42 cellular contexts compared by ENCODE assay signal in the genomic region with DNA sequence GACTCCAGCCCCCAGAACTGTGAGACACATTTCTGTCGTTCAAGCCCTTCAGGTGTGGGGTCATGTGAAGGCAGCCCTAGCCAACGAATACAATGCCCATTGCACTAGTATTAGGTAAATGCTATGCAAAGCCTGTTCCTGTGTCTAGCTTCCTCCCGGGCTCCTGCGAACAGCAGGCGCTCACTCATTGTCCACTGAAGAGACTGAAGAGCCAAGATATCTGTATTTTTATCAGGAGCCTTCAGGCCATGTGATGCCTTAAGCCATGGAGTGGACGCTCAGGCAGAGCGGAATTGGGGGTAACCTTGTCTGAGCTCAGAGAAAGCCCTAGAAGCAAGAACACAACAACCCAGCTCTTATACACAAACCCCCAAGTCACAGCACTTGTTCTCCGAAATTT. TPM values are rescaled to one million over a fixed set of nuclear protein-coding genes. Genes with fewer than 3 reads are reported as not detected.
A peak's percentile ranks its signal among the peaks of the same experiment; 100 is the strongest.
DNase-seq lines count a peak whose midpoint lies in the region; ATAC-seq, FAIRE-seq and TF ChIP-seq lines count a peak whose summit lies in the region.
"Had no signal": no experiment of that assay in that cellular context is flagged by ENCODE, and none has a peak within 500 bp of the region (broad histone marks: within the 10 kb centered on the region; RNA-seq: fewer than 3 reads in every experiment).

No MANE protein-coding gene starts in this region.

- 0 out of 2 replicates have a peak, but pooled peaks cover 5% of the 10 kb centered on the region for H4K20me1 ChIP-seq in K562 (replicated peaks; ENCODE audit: control insufficient read depth, insufficient read depth, low read length)
- no peaks in the 10 kb centered on the region for H4K20me1 ChIP-seq in neural progenitor cell (ENCODE audit: low read depth)
- H4K20me1 ChIP-seq: BLaER1; BLaER1 treated with 17β-estradiol and CSF1 and Interleukin-3, amounts not matched to agents 10 nM and 100 nM had no signal

- H3K4me1 ChIP-seq in K562 (replicated peaks in 1 of 2; ENCODE audit: control insufficient read depth in 2 of 2, insufficient read depth in 2 of 2, low read length in 2 of 2) (no peaks in the 10 kb centered on the region), mesendoderm (ENCODE audit: control insufficient read depth, low read depth, low read length) (no peaks in the 10 kb centered on the region), neural progenitor cell (peaks cover 7% of the 10 kb centered on the region), SJCRH30 (no peaks in the 10 kb centered on the region)
- H3K4me1 ChIP-seq: A549, BE2C had no signal

- H3K4me3 ChIP-seq in K562 (no peak overlapping the region), mesendoderm (ENCODE audit: low read length) (no peak overlapping the region), neural progenitor cell (no peak overlapping the region), SJCRH30 (no peak overlapping the region)
- H3K4me3 ChIP-seq: A549; BLaER1; BLaER1 treated with 17β-estradiol and CSF1 and Interleukin-3, amounts not matched to agents 10 nM and 100 nM had no signal

- H3K4ac ChIP-seq in mesendoderm (ENCODE audit: low read depth, low read length), result no peak overlapping the region

- no peaks in the 10 kb centered on the region for H3K9me1 ChIP-seq in K562 (ENCODE audit: control insufficient read depth, insufficient read depth, low read length)

- H3K79me1 ChIP-seq in mesendoderm (ENCODE audit: low read length), result no peaks in the 10 kb centered on the region

- no peak for ATAC-seq in activated CD4-positive, alpha-beta T cell treated with anti-CD3 and anti-CD28 coated beads for 36 hours
- ATAC-seq in K562 (no peak), HG03159 (IDR thresholded peaks at IDR 0.05; ENCODE audit: unreplicated experiment) (no peak)
- ATAC-seq: A549; CD8-positive, alpha-beta T cell had no signal

- FAIRE-seq in K562 (lab: Jason Lieb, UNC), result no peak
- FAIRE-seq: A204.1, A549, D721Med had no signal

- H3K36me3 ChIP-seq in K562 (ENCODE audit: control insufficient read depth, insufficient read depth, low read length), result no peaks in the 10 kb centered on the region
- H3K36me3 ChIP-seq in mesendoderm (ENCODE audit: control insufficient read depth, insufficient read depth, low read length), result no peaks in the 10 kb centered on the region
- H3K36me3 ChIP-seq in neural progenitor cell, result no peaks in the 10 kb centered on the region
- H3K36me3 ChIP-seq in SJCRH30, result no peaks in the 10 kb centered on the region
- H3K36me3 ChIP-seq: BE2C; BLaER1; BLaER1 treated with 17β-estradiol and CSF1 and Interleukin-3, amounts not matched to agents 10 nM and 100 nM had no signal

- H2AK5ac ChIP-seq in mesendoderm (ENCODE audit: low read length), result no peak overlapping the region

- no peaks in the 10 kb centered on the region; the same call in 1 of the 2 replicates for H3K9me3 ChIP-seq in K562 (replicated peaks; ENCODE audit: control insufficient read depth, insufficient read depth, low read depth, low read length)
- H3K9me3 ChIP-seq in neural progenitor cell (ENCODE audit: low read depth), result no peaks in the 10 kb centered on the region
- no peaks in the 10 kb centered on the region for H3K9me3 ChIP-seq in SJCRH30 (replicated peaks)
- H3K9me3 ChIP-seq: A549; BE2C; BLaER1; BLaER1 treated with 17β-estradiol and CSF1 and Interleukin-3, amounts not matched to agents 10 nM and 100 nM; Caco-2 had no signal

- H3K27me3 Mint-ChIP-seq in activated CD4-positive, alpha-beta T cell treated with anti-CD3 and anti-CD28 coated beads for 36 hours, result no peaks in the 10 kb centered on the region
- H3K27me3 Mint-ChIP-seq in neural progenitor cell (ENCODE audit: insufficient read depth, low read depth), result peaks cover 6% of the 10 kb centered on the region
- H3K27me3 Mint-ChIP-seq: B cell; CD4-positive, alpha-beta memory T cell; CD4-positive, alpha-beta T cell; CD8-positive, alpha-beta memory T cell had no signal

- no peak for TF ChIP-seq EP300 in K562 (IDR thresholded peaks at IDR 0.05; ENCODE audit: low read length)

- H4K8ac ChIP-seq in mesendoderm (ENCODE audit: low read depth, low read length), result no peak overlapping the region

- no peak overlapping the region for H3K18ac ChIP-seq in mesendoderm (ENCODE audit: low read length)

- intact Hi-C loops in activated CD4-positive, alpha-beta T cell treated with anti-CD3 and anti-CD28 coated beads for 36 hours (cut with DNase I, micrococcal nuclease), result no loop called here
- intact Hi-C loops in K562 (cut with micrococcal nuclease), result no loop called here

- WGBS in K562 (ENCODE audit: insufficient coverage, low coverage, missing lambda C conversion rate), result 2% methylated on average over 7 of the region's 8 CpGs
- no CpG with 5 or more reads among the region's 8 CpGs for WGBS in mesendoderm (ENCODE audit: extremely low coverage, insufficient coverage, low lambda C conversion rate)

- H2AFZ ChIP-seq in K562 (ENCODE audit: low read depth, low read length), result no peak overlapping the region
- no peak overlapping the region for H2AFZ ChIP-seq in neural progenitor cell (replicated peaks)

- no peaks in the 10 kb centered on the region for H3K9me3 Mint-ChIP-seq in activated CD4-positive, alpha-beta T cell treated with anti-CD3 and anti-CD28 coated beads for 36 hours (ENCODE audit: low read depth)
- H3K9me3 Mint-ChIP-seq in neural progenitor cell, result no peaks in the 10 kb centered on the region
- H3K9me3 Mint-ChIP-seq: CD4-positive, alpha-beta T cell; CD4-positive, CD25-positive, alpha-beta regulatory T cell; CD8-positive, alpha-beta memory T cell; CD8-positive, alpha-beta T cell had no signal

- no peak overlapping the region for H4K5ac ChIP-seq in mesendoderm (ENCODE audit: low read length)

- H3K9ac ChIP-seq in K562 (ENCODE audit: insufficient read depth in 1 of 2, low read depth in 2 of 2, low read length in 2 of 2) (no peak overlapping the region), mesendoderm (ENCODE audit: low read length) (no peak overlapping the region), neural progenitor cell (no peak overlapping the region)
- H3K9ac ChIP-seq: BLaER1; BLaER1 treated with 17β-estradiol and CSF1 and Interleukin-3, amounts not matched to agents 10 nM and 100 nM had no signal

- no peak for TF ChIP-seq POLR2A in K562 (conservative IDR thresholded peaks at IDR 0.05)

- H3K27me3 ChIP-seq in K562 (ENCODE audit: control insufficient read depth in 2 of 2, insufficient read depth in 2 of 2, low read length in 2 of 2) (peaks cover 6 to 60% of the 10 kb centered on the region in 2 experiments; a peak in 4 of 5 replicates), mesendoderm (ENCODE audit: insufficient read depth, low read length, poor library complexity) (no peaks in the 10 kb centered on the region), neural progenitor cell (no peaks in the 10 kb centered on the region), SJCRH30 (no peaks in the 10 kb centered on the region)
- H3K27me3 ChIP-seq: BE2C; BLaER1; BLaER1 treated with 17β-estradiol and CSF1 and Interleukin-3, amounts not matched to agents 10 nM and 100 nM had no signal

- H3K36me3 Mint-ChIP-seq in activated CD4-positive, alpha-beta T cell treated with anti-CD3 and anti-CD28 coated beads for 36 hours (ENCODE audit: low read depth), result peaks cover 5% of the 10 kb centered on the region
- H3K36me3 Mint-ChIP-seq in neural progenitor cell, result no peaks in the 10 kb centered on the region
- H3K36me3 Mint-ChIP-seq: CD14-positive monocyte had no signal

- H3K27ac ChIP-seq in K562 (ENCODE audit: extremely low read depth, low read depth, low read length) (no peak overlapping the region), mesendoderm (ENCODE audit: low read depth, low read length) (no peak overlapping the region), neural progenitor cell (no peak overlapping the region), SJCRH30 (no peak overlapping the region)
- H3K27ac ChIP-seq: 22Rv1; A549; BLaER1; BLaER1 treated with 17β-estradiol and CSF1 and Interleukin-3, amounts not matched to agents 10 nM and 100 nM; C4-2B had no signal

- no peaks in the 10 kb centered on the region for H3K79me2 ChIP-seq in K562 (ENCODE audit: control insufficient read depth, insufficient read depth, low read length)
- no peaks in the 10 kb centered on the region for H3K79me2 ChIP-seq in mesendoderm (ENCODE audit: control insufficient read depth, insufficient read depth, low read length)
- H3K79me2 ChIP-seq in neural progenitor cell (ENCODE audit: low read depth), result no peaks in the 10 kb centered on the region

- H3K23ac ChIP-seq in mesendoderm (ENCODE audit: low read length), result no peak overlapping the region

- H3F3A ChIP-seq in neural progenitor cell (ENCODE audit: low read depth), result no peaks in the 10 kb centered on the region

- TF ChIP-seq CTCF in K562 (IDR thresholded peaks at IDR 0.05 in 2 of 3, conservative IDR thresholded peaks at IDR 0.05 in 1 of 3; ENCODE audit: insufficient read depth in 2 of 3, low read depth in 1 of 3, low read length in 3 of 3) (no peak), neural progenitor cell (IDR thresholded peaks at IDR 0.05) (no peak)

- H2BK120ac ChIP-seq in mesendoderm (ENCODE audit: low read depth, low read length), result no peak overlapping the region

- in situ Hi-C loops in K562 (cut with MboI), result no loop called here

- CTCF ChIA-PET in activated CD4-positive, alpha-beta T cell treated with anti-CD3 and anti-CD28 coated beads for 36 hours (lab: Charles Lee), result interaction anchor here (1.5 to 1.6 kb wide), 2 partner anchors 9 to 59 kb away, joined by 3 to 5 read pairs; no protein-coding TSS in a partner anchor
- CTCF ChIA-PET in K562 (lab: Yijun Ruan, JAX; ENCODE audit: low intra/inter-chr PET ratio), result no interaction called here

- no peak overlapping the region for H3K4me3 Mint-ChIP-seq in activated CD4-positive, alpha-beta T cell treated with anti-CD3 and anti-CD28 coated beads for 36 hours
- H3K4me3 Mint-ChIP-seq in neural progenitor cell, result peak overlapping the region; percentile 9
- H3K4me3 Mint-ChIP-seq: B cell; CD14-positive monocyte; CD4-positive, alpha-beta memory T cell; CD4-positive, alpha-beta T cell; CD4-positive, CD25-positive, alpha-beta regulatory T cell; CD8-positive, alpha-beta memory T cell; CD8-positive, alpha-beta T cell had no signal

- H2BK5ac ChIP-seq in mesendoderm (ENCODE audit: low read length), result no peak overlapping the region

- peak overlapping the region; percentile 34 for H3K27ac Mint-ChIP-seq in activated CD4-positive, alpha-beta T cell treated with anti-CD3 and anti-CD28 coated beads for 36 hours
- no peak overlapping the region for H3K27ac Mint-ChIP-seq in neural progenitor cell
- H3K27ac Mint-ChIP-seq: B cell; CD14-positive monocyte; CD4-positive, alpha-beta T cell; CD8-positive, alpha-beta T cell had no signal

- H3K4me2 ChIP-seq in K562 (ENCODE audit: insufficient read depth, low read length) (no peak overlapping the region), mesendoderm (ENCODE audit: low read length) (no peak overlapping the region), neural progenitor cell (no peak overlapping the region)
- H3K4me2 ChIP-seq: A549; BLaER1; BLaER1 treated with 17β-estradiol and CSF1 and Interleukin-3, amounts not matched to agents 10 nM and 100 nM had no signal

- H3K4me1 Mint-ChIP-seq in activated CD4-positive, alpha-beta T cell treated with anti-CD3 and anti-CD28 coated beads for 36 hours, result peaks cover 24% of the 10 kb centered on the region
- H3K4me1 Mint-ChIP-seq in neural progenitor cell, result peaks cover 2% of the 10 kb centered on the region
- H3K4me1 Mint-ChIP-seq: B cell, CD14-positive monocyte had no signal

- DNase-seq in activated CD4-positive, alpha-beta T cell treated with anti-CD3 and anti-CD28 coated beads for 36 hours, result no peak
- DNase-seq in activated CD4-positive, alpha-beta T cell treated with anti-CD3 and anti-CD28 coated beads for 1 hour, result no peak
- DNase-seq in K562 (ENCODE audit: extremely low read depth in 1 of 4, low spot score in 3 of 4), result no peak
- DNase-seq in mesendoderm, result peak; percentile 49
- no peak for DNase-seq in neural progenitor cell (ENCODE audit: low spot score)
- DNase-seq in H4 (ENCODE audit: low spot score), result no peak
- no peak for DNase-seq in SJCRH30
- DNase-seq: 8988T; ACHN; AML-193; BE2C; C1 segment of cervical spinal cord; Caco-2; Calu3; CD4-positive, alpha-beta memory T cell; CD4-positive, alpha-beta T cell; CD4-positive, CD25-positive, alpha-beta regulatory T cell; CD8-positive, alpha-beta memory T cell; CD8-positive, alpha-beta T cell; COR-L47; DMS 273 treated with DMSO at 0.1 percent for 48 hours; DMS153; DMS53; DMS79; DMS79 treated with DMSO at 0.1 percent for 48 hours; DND-41; EL had no signal

- H3K56ac ChIP-seq in mesendoderm (ENCODE audit: low read length), result no peak overlapping the region

- no TSS peak for BruUV-seq in K562 (replicated peaks; lab: Mats Ljungman, UMichigan)

- POLR2A ChIA-PET in activated CD4-positive, alpha-beta T cell treated with anti-CD3 and anti-CD28 coated beads for 36 hours (lab: Charles Lee), result no interaction called here
- POLR2A ChIA-PET in K562 (lab: Yijun Ruan, JAX), result no interaction called here

- H2BK15ac ChIP-seq in mesendoderm (replicated peaks; ENCODE audit: low read depth), result no peak overlapping the region

- no peak for TF ChIP-seq RAD21 in K562 (CRISPR knock-in tag; conservative IDR thresholded peaks at IDR 0.05 in 1 of 2, IDR thresholded peaks at IDR 0.05 in 1 of 2)

RNA-seq across cellular contexts. Expression of gene TMPRSS6, which starts 4.2 kb away (rescaled TPM):
- 10 to 100 TPM; 17.6 to 20.2 TPM for total RNA-seq in activated CD4-positive, alpha-beta T cell treated with anti-CD3 and anti-CD28 coated beads for 36 hours
- not detected in 2 replicates for total RNA-seq in K562 (2011; cell fraction: chromatin; rRNA removed; ENCODE audit: low replicate concordance)
- not detected in 2 replicates for total RNA-seq in K562 (2011; cell fraction: nucleolus; rRNA removed)
- total RNA-seq in K562 (2011; cell fraction: nucleoplasm; rRNA removed), result not detected in 2 replicates
- not detected in 2 replicates for total RNA-seq in K562 (2014; rRNA removed)
- not detected in 2 replicates for total RNA-seq in K562 (2014; rRNA removed; fragmentation: Illumina TruSeq; extraction: Trizol)
- total RNA-seq in K562 (2015; rRNA removed; fragmentation: Illumina TruSeq; extraction: Trizol), result not detected in 2 replicates
- total RNA-seq in K562 (2021), result not detected in 2 replicates
- polyA plus RNA-seq in K562 (2011; rRNA removed), result 0.03 TPM in 1 of 2 replicates, not detected in the other
- not detected in 2 replicates for polyA plus RNA-seq in K562 (2011; cell fraction: cytosol; rRNA removed)
- not detected in 2 replicates for polyA plus RNA-seq in K562 (2011; cell fraction: nucleus; rRNA removed)
- not detected in 2 replicates for polyA plus RNA-seq in K562 (2012)
- not detected in 2 replicates for polyA plus RNA-seq in K562 (2014; fragmentation: Illumina TruSeq; extraction: Trizol)
- not detected for polyA plus RNA-seq in K562 (2014; fragmentation: Nextera tagmentation; extraction: Ambion mirVana)
- polyA plus RNA-seq in K562 (2014; rRNA removed), result not detected in 2 replicates
- not detected in 2 replicates for polyA minus RNA-seq in K562 (2011; rRNA and poly(A)+ RNA removed)
- polyA minus RNA-seq in K562 (2011; cell fraction: cytosol; rRNA and poly(A)+ RNA removed), result not detected in 2 replicates
- not detected in 2 replicates for polyA minus RNA-seq in K562 (2011; cell fraction: nucleus; rRNA and poly(A)+ RNA removed)
- polyA plus RNA-seq in mesendoderm (2013, experiment 1 of 2), result 0.03 TPM
- polyA plus RNA-seq in mesendoderm (2013, experiment 2 of 2), result not detected
- total RNA-seq in neural progenitor cell (ENCODE audit: low replicate concordance), result not detected in 2 replicates
- not detected in 2 replicates for total RNA-seq in H4 (2014; rRNA removed; shearing (Covaris generic))
- total RNA-seq in SJCRH30 (2014; rRNA removed; shearing (Covaris generic)), result not detected in 2 replicates
- total RNA-seq: A172, A673, B cell, Calu3, Daoy had no signal
- polyA plus RNA-seq: A549; AG04450; BJ; CD14-positive monocyte; CD4-positive, alpha-beta memory T cell had no signal

RNA-seq across cellular contexts. Expression of gene IL2RB, which starts 36.0 kb away (rescaled TPM):
- total RNA-seq in activated CD4-positive, alpha-beta T cell treated with anti-CD3 and anti-CD28 coated beads for 36 hours, result 100 to 1,000 TPM; 204 to 231 TPM
- total RNA-seq in K562 (2011; cell fraction: chromatin; rRNA removed; ENCODE audit: low replicate concordance), result 0.09 and 0.74 TPM in 2 replicates
- total RNA-seq in K562 (2011; cell fraction: nucleolus; rRNA removed), result 0.33 and 0.39 TPM in 2 replicates
- total RNA-seq in K562 (2011; cell fraction: nucleoplasm; rRNA removed), result 0.29 and 1.6 TPM in 2 replicates
- total RNA-seq in K562 (2014; rRNA removed) (0.45 TPM in 1 of 2 replicates, not detected in the other), K562 (2014; rRNA removed; fragmentation: Illumina TruSeq; extraction: Trizol) (0.10 and 0.11 TPM in 2 replicates), K562 (2015; rRNA removed; fragmentation: Illumina TruSeq; extraction: Trizol) (0.07 and 0.23 TPM in 2 replicates), K562 (2021) (0.75 and 0.78 TPM in 2 replicates), neural progenitor cell (ENCODE audit: low replicate concordance) (0.62 TPM in 1 of 2 replicates, not detected in the other)
- polyA plus RNA-seq in K562 (2011; rRNA removed) (0.22 and 0.24 TPM in 2 replicates), K562 (2014; fragmentation: Illumina TruSeq; extraction: Trizol) (0.54 and 0.66 TPM in 2 replicates), K562 (2014; fragmentation: Nextera tagmentation; extraction: Ambion mirVana) (under 1 TPM; 0.03 TPM), K562 (2014; rRNA removed) (0.28 and 0.54 TPM in 2 replicates)
- polyA plus RNA-seq in K562 (2011; cell fraction: cytosol; rRNA removed), result 0.07 and 0.19 TPM in 2 replicates
- 0.41 TPM in 1 of 2 replicates, not detected in the other for polyA plus RNA-seq in K562 (2011; cell fraction: nucleus; rRNA removed)
- polyA plus RNA-seq in K562 (2012), result 1.1 and 9.5 TPM in 2 replicates
- polyA minus RNA-seq in K562 (2011; rRNA and poly(A)+ RNA removed), result 0.03 and 0.04 TPM in 2 replicates
- polyA minus RNA-seq in K562 (2011; cell fraction: cytosol; rRNA and poly(A)+ RNA removed), result not detected in 2 replicates
- 0.13 TPM in 1 of 2 replicates, not detected in the other for polyA minus RNA-seq in K562 (2011; cell fraction: nucleus; rRNA and poly(A)+ RNA removed)
- 1.2 TPM for polyA plus RNA-seq in mesendoderm (2013, experiment 1 of 2)
- polyA plus RNA-seq in mesendoderm (2013, experiment 2 of 2), result 1.2 TPM
- total RNA-seq in H4 (2014; rRNA removed; shearing (Covaris generic)), result 0.08 TPM in 1 of 2 replicates, not detected in the other
- 0.13 and 0.26 TPM in 2 replicates for total RNA-seq in SJCRH30 (2014; rRNA removed; shearing (Covaris generic))
- total RNA-seq: A172, Caco-2, Calu3, Daoy had no signal

Comparison
In these comparisons a context has a peak if more than half of its experiments do, and no peak if none do; other contexts are left out.
1. RNA of gene TMPRSS6, which starts 4.2 kb away (total RNA-seq): 17.6 to 20.2 TPM in activated CD4-positive, alpha-beta T cell treated with anti-CD3 and anti-CD28 coated beads for 36 hours; not detected in K562, not detected in neural progenitor cell, not detected in H4 and not detected in SJCRH30; every median in the first group is over 10 times any median in the second.
2. RNA of gene IL2RB, which starts 36.0 kb away (total RNA-seq): 204 to 231 TPM in activated CD4-positive, alpha-beta T cell treated with anti-CD3 and anti-CD28 coated beads for 36 hours; 0.13 to 0.26 TPM in SJCRH30, 0.07 to 1.6 TPM in K562, 0.08 TPM in H4 and 0.62 TPM in neural progenitor cell; every median in the first group is over 10 times any median in the second.